In genomic region chr5:118832974-118833373, GRCh38 we compare ENCODE assay signal across 26 cellular contexts.
"Had no signal": no experiment of that assay in that cellular context is flagged by ENCODE, and none has a peak within 500 bp of the region (broad histone marks: within the 10 kb centered on the region; RNA-seq: fewer than 3 reads in every experiment).

No MANE protein-coding gene starts in this region.

- H3K4me3 Mint-ChIP-seq: activated B cell treated with CpG ODN at 0.5 μM for 24 hours; activated CD4-positive, alpha-beta T cell treated with anti-CD3 and anti-CD28 coated beads, Interleukin-2, amount 10 ng/mL, durations not matched to agents 24 days and 14 days; activated naive CD8-positive, alpha-beta T cell treated with anti-CD3 and anti-CD28 coated beads, Interleukin-2, amount 50 U/mL, for 24 hours; activated T-cell treated with anti-CD3 and anti-CD28 coated beads, Interleukin-2, amount 50 U/mL, for 4 hours; T-helper 17 cell had no signal

- H3K27me3 Mint-ChIP-seq: activated B cell treated with CpG ODN at 0.5 μM for 24 hours; activated CD4-positive, alpha-beta T cell treated with anti-CD3 and anti-CD28 coated beads, Interleukin-2, amount 10 ng/mL, durations not matched to agents 24 days and 14 days; activated naive CD8-positive, alpha-beta T cell treated with anti-CD3 and anti-CD28 coated beads, Interleukin-2, amount 50 U/mL, for 24 hours; T-helper 17 cell had no signal

- H3K4me1 ChIP-seq: ascending aorta, body of pancreas had no signal

- H3K36me3 ChIP-seq: ascending aorta, MG63 had no signal

- ATAC-seq: activated naive CD4-positive, alpha-beta T cell treated with anti-CD3 and anti-CD28 coated beads, Interleukin-2, amount 50 U/mL, for 72 hours; activated naive CD8-positive, alpha-beta T cell treated with anti-CD3 and anti-CD28 coated beads, Interleukin-2, amount 50 U/mL, for 24 hours; activated T-cell treated with anti-CD3 and anti-CD28 coated beads, Interleukin-2, amount 50 U/mL, for 4 hours; body of pancreas; PC-3; T-helper 17 cell had no signal

- H3K36me3 Mint-ChIP-seq: activated naive CD4-positive, alpha-beta T cell treated with anti-CD3 and anti-CD28 coated beads, Interleukin-2, amount 50 U/mL, for 72 hours had no signal

- H3K27ac ChIP-seq: ascending aorta, body of pancreas, coronary artery had no signal

- DNase-seq: activated B cell treated with CpG ODN at 0.5 μM for 24 hours; activated CD4-positive, alpha-beta T cell treated with anti-CD3 and anti-CD28 coated beads for 1 hour; activated CD4-positive, alpha-beta T cell treated with anti-CD3 and anti-CD28 coated beads, Interleukin-2, amount 10 ng/mL, durations not matched to agents 24 days and 14 days; activated CD4-positive, alpha-beta T cell treated with anti-CD3 and anti-CD28 coated beads, Interleukin-2, amount 50 U/mL, for 48 hours; activated CD8-positive, alpha-beta memory T cell treated with anti-CD3 and anti-CD28 coated beads for 24 hours; activated effector memory CD4-positive, alpha-beta T cell treated with anti-CD3 and anti-CD28 coated beads, Interleukin-2, amount 50 U/mL, for 16 hours; activated naive CD4-positive, alpha-beta T cell treated with Interleukin-2 at 50 U/mL for 16 hours; activated naive CD8-positive, alpha-beta T cell treated with anti-CD3 and anti-CD28 coated beads, Interleukin-2, amount 50 U/mL, for 24 hours; activated T-cell treated with anti-CD3 and anti-CD28 coated beads, Interleukin-2, amount 50 U/mL, for 4 hours; amniotic stem cell; body of pancreas; central memory CD4-positive, alpha-beta T cell; MG63; NCI-H1105; NCI-H1436; NCI-H1694 treated with DMSO at 0.1 percent for 48 hours; NCI-H2081; NCI-H446; NCI-H524; PC-3; SHP77 treated with DMSO at 0.1 percent for 48 hours; T-helper 17 cell; T-helper 9 cell had no signal

- H3K27ac Mint-ChIP-seq: activated B cell treated with CpG ODN at 0.5 μM for 24 hours; activated CD4-positive, alpha-beta T cell treated with anti-CD3 and anti-CD28 coated beads, Interleukin-2, amount 10 ng/mL, durations not matched to agents 24 days and 14 days; activated naive CD4-positive, alpha-beta T cell treated with anti-CD3 and anti-CD28 coated beads, Interleukin-2, amount 50 U/mL, for 72 hours; activated naive CD8-positive, alpha-beta T cell treated with anti-CD3 and anti-CD28 coated beads, Interleukin-2, amount 50 U/mL, for 24 hours; T-helper 17 cell had no signal

- H3K27me3 ChIP-seq: ascending aorta, body of pancreas, MG63 had no signal

- H3K4me3 ChIP-seq: ascending aorta, body of pancreas, coronary artery, MG63 had no signal

- H3K4me1 Mint-ChIP-seq: activated B cell treated with CpG ODN at 0.5 μM for 24 hours; activated CD4-positive, alpha-beta T cell treated with anti-CD3 and anti-CD28 coated beads, Interleukin-2, amount 10 ng/mL, durations not matched to agents 24 days and 14 days; activated naive CD8-positive, alpha-beta T cell treated with anti-CD3 and anti-CD28 coated beads, Interleukin-2, amount 50 U/mL, for 24 hours; T-helper 17 cell had no signal

- H3K9me3 Mint-ChIP-seq: activated B cell treated with CpG ODN at 0.5 μM for 24 hours; activated CD4-positive, alpha-beta T cell treated with anti-CD3 and anti-CD28 coated beads, Interleukin-2, amount 10 ng/mL, durations not matched to agents 24 days and 14 days; activated naive CD4-positive, alpha-beta T cell treated with anti-CD3 and anti-CD28 coated beads, Interleukin-2, amount 50 U/mL, for 72 hours; activated naive CD8-positive, alpha-beta T cell treated with anti-CD3 and anti-CD28 coated beads, Interleukin-2, amount 50 U/mL, for 24 hours; activated T-cell treated with anti-CD3 and anti-CD28 coated beads, Interleukin-2, amount 50 U/mL, for 4 hours had no signal

- H3K9me3 ChIP-seq: ascending aorta, body of pancreas, MG63 had no signal
